Comparison of ENCODE assay signal across 29 cellular contexts in the genomic region with DNA sequence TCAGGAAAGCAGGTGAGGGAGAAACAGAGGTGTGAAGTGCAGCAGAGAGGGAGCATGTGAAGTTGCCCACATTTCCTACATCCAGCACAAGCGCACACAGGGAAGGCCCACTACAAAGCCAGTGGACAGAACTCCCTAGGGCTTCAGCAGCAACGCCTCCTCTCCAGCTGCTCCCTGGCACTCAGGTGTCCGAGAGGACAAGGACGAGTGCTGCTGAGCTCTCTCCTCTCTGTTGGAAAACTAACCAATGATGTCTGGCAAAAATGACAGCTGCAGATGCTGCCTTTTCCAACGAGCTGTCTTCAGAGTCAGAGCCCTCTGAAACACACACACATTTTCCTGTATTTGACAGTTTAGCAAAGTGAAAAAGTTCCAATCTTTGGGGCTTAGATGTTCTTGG.
"Had no signal": no experiment of that assay in that cellular context is flagged by ENCODE, and none has a peak within 500 bp of the region (broad histone marks: within the 10 kb centered on the region; RNA-seq: fewer than 3 reads in every experiment).

No MANE protein-coding gene starts in this region.

- H3K9me3 ChIP-seq: body of pancreas, left lung, pancreas, psoas muscle, stomach, suprapubic skin, tibial nerve had no signal

- ATAC-seq: activated CD4-positive, CD25-positive, alpha-beta regulatory T cell treated with anti-CD3 and anti-CD28 coated beads, Interleukin-2, amount 50 U/mL, for 24 hours; activated CD8-positive, alpha-beta memory T cell treated with anti-CD3 and anti-CD28 coated beads, Interleukin-2, amount 10 ng/mL, durations not matched to agents 7 days and 5 days; activated CD8-positive, alpha-beta T cell treated with anti-CD3 and anti-CD28 coated beads for 36 hours; foreskin keratinocyte; left lung; pancreas had no signal

- H3K27me3 Mint-ChIP-seq: activated CD4-positive, alpha-beta T cell treated with anti-CD3 and anti-CD28 coated beads, Interleukin-2, amount 10 ng/mL, durations not matched to agents 24 days and 14 days; activated CD8-positive, alpha-beta T cell treated with anti-CD3 and anti-CD28 coated beads for 36 hours had no signal

- H3K4me3 Mint-ChIP-seq: activated CD4-positive, alpha-beta T cell treated with anti-CD3 and anti-CD28 coated beads, Interleukin-2, amount 10 ng/mL, durations not matched to agents 24 days and 14 days; activated CD8-positive, alpha-beta memory T cell treated with anti-CD3 and anti-CD28 coated beads, Interleukin-2, amount 10 ng/mL, durations not matched to agents 7 days and 5 days; activated CD8-positive, alpha-beta T cell treated with anti-CD3 and anti-CD28 coated beads for 36 hours; activated naive CD4-positive, alpha-beta T cell treated with anti-CD3 and anti-CD28 coated beads, Interleukin-2, amount 10 ng/mL, durations not matched to agents 7 days and 5 days; immature natural killer cell; natural killer cell; stimulated activated memory B cell treated with anti-CD40 and anti-IgM and Interleukin-4, amounts not matched to agents 10 μg/mL and 1 μg/mL and 100 μg/mL, for 72 hours; T-helper 2 cell treated with Interferon-gamma antibody and Interleukin-4, amounts not matched to agents 5 μg/mL and 100 μg/mL, for 36 hours had no signal

- H3K27ac Mint-ChIP-seq: activated CD4-positive, alpha-beta T cell treated with anti-CD3 and anti-CD28 coated beads, Interleukin-2, amount 10 ng/mL, durations not matched to agents 24 days and 14 days; activated CD8-positive, alpha-beta memory T cell treated with anti-CD3 and anti-CD28 coated beads, Interleukin-2, amount 10 ng/mL, durations not matched to agents 7 days and 5 days; activated CD8-positive, alpha-beta T cell treated with anti-CD3 and anti-CD28 coated beads for 36 hours; immature natural killer cell; natural killer cell; stimulated activated memory B cell treated with anti-CD40 and anti-IgM and Interleukin-4, amounts not matched to agents 10 μg/mL and 1 μg/mL and 100 μg/mL, for 72 hours; T-helper 2 cell treated with Interferon-gamma antibody and Interleukin-4, amounts not matched to agents 5 μg/mL and 100 μg/mL, for 36 hours had no signal

- H3K9me3 Mint-ChIP-seq: activated CD4-positive, alpha-beta T cell treated with anti-CD3 and anti-CD28 coated beads, Interleukin-2, amount 10 ng/mL, durations not matched to agents 24 days and 14 days; activated CD8-positive, alpha-beta T cell treated with anti-CD3 and anti-CD28 coated beads for 36 hours; activated naive CD4-positive, alpha-beta T cell treated with anti-CD3 and anti-CD28 coated beads, Interleukin-2, amount 10 ng/mL, durations not matched to agents 7 days and 5 days; immature natural killer cell; natural killer cell; stimulated activated memory B cell treated with anti-CD40 and anti-IgM and Interleukin-4, amounts not matched to agents 10 μg/mL and 1 μg/mL and 100 μg/mL, for 72 hours; T-helper 2 cell treated with Interferon-gamma antibody and Interleukin-4, amounts not matched to agents 5 μg/mL and 100 μg/mL, for 36 hours had no signal

- H3K27me3 ChIP-seq: body of pancreas, foreskin keratinocyte, left lung, pancreas, stomach, suprapubic skin, tibial nerve had no signal

- H3K4me3 ChIP-seq: body of pancreas, left lung, lung, pancreas, psoas muscle, skin epidermis, stomach, suprapubic skin, tibial nerve had no signal

- FAIRE-seq: pancreas, urothelium cell line had no signal

- H3K4me1 ChIP-seq: body of pancreas, foreskin keratinocyte, pancreas, psoas muscle, suprapubic skin, tibial nerve had no signal

- H3K36me3 ChIP-seq: left lung, pancreas, stomach, suprapubic skin, tibial nerve had no signal

- DNase-seq: activated CD4-positive, alpha-beta T cell treated with anti-CD3 and anti-CD28 coated beads, Interleukin-2, amount 10 ng/mL, durations not matched to agents 24 days and 14 days; activated CD8-positive, alpha-beta memory T cell treated with anti-CD3 and anti-CD28 coated beads, Interleukin-2, amount 10 ng/mL, durations not matched to agents 7 days and 5 days; activated CD8-positive, alpha-beta T cell treated with anti-CD3 and anti-CD28 coated beads for 36 hours; activated effector memory CD4-positive, alpha-beta T cell treated with anti-CD3 and anti-CD28 coated beads, Interleukin-2, amount 50 U/mL, for 16 hours; activated naive CD4-positive, alpha-beta T cell treated with anti-CD3 and anti-CD28 coated beads, Interleukin-2, amount 10 ng/mL, durations not matched to agents 7 days and 5 days; activated T-cell treated with anti-CD3 and anti-CD28 coated beads for 4 hours; anterior cingulate cortex; caudate nucleus; dermis blood vessel endothelial cell; effector CD8-positive, alpha-beta T cell; foreskin keratinocyte; immature natural killer cell; left lung; natural killer cell; pancreas; right cardiac atrium; stimulated activated CD4-positive, alpha-beta T cell treated with anti-CD3 and anti-CD28 coated beads, Interleukin-1b, Interleukin-23, amount 100 ng/mL, for 48 hours; stomach had no signal

- H3K27ac ChIP-seq: body of pancreas, foreskin keratinocyte, left lung, pancreas, psoas muscle, skin epidermis, stomach, suprapubic skin, tibial nerve, VCaP had no signal

- H3K36me3 Mint-ChIP-seq: activated CD8-positive, alpha-beta memory T cell treated with anti-CD3 and anti-CD28 coated beads, Interleukin-2, amount 10 ng/mL, durations not matched to agents 7 days and 5 days; activated naive CD4-positive, alpha-beta T cell treated with anti-CD3 and anti-CD28 coated beads, Interleukin-2, amount 10 ng/mL, durations not matched to agents 7 days and 5 days; immature natural killer cell; natural killer cell; stimulated activated memory B cell treated with anti-CD40 and anti-IgM and Interleukin-4, amounts not matched to agents 10 μg/mL and 1 μg/mL and 100 μg/mL, for 72 hours had no signal

- H3K4me1 Mint-ChIP-seq: activated CD4-positive, alpha-beta T cell treated with anti-CD3 and anti-CD28 coated beads, Interleukin-2, amount 10 ng/mL, durations not matched to agents 24 days and 14 days; activated CD8-positive, alpha-beta memory T cell treated with anti-CD3 and anti-CD28 coated beads, Interleukin-2, amount 10 ng/mL, durations not matched to agents 7 days and 5 days; activated naive CD4-positive, alpha-beta T cell treated with anti-CD3 and anti-CD28 coated beads, Interleukin-2, amount 10 ng/mL, durations not matched to agents 7 days and 5 days; immature natural killer cell; natural killer cell; stimulated activated memory B cell treated with anti-CD40 and anti-IgM and Interleukin-4, amounts not matched to agents 10 μg/mL and 1 μg/mL and 100 μg/mL, for 72 hours had no signal
